ENCODE assay signal across 13 cellular contexts in the genomic region with DNA sequence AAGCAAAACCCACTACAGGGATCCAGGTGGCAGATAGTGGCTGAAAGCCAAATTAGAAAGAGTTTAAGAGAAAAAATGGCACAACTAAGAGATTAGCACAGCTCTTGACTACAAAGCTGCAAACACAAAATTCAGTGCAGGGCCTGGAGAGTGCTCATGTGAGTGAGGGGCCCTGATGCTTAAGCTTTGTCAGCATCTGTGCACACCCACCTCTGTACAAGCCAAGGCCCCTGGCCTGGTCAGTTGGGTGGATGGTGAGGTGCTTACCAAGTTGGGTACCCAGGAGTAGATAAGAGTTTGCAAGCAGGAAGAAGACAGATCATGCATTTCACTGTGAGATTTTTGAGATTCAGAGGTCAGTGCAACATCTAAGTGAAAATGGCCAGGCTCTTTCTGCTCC.
DNase-seq lines count a peak whose midpoint lies in the region; ATAC-seq, FAIRE-seq and TF ChIP-seq lines count a peak whose summit lies in the region.
"Had no signal": no experiment of that assay in that cellular context is flagged by ENCODE, and none has a peak within 500 bp of the region (broad histone marks: within the 10 kb centered on the region; RNA-seq: fewer than 3 reads in every experiment).

No MANE protein-coding gene starts in this region.

- peaks cover 28 to 38% (median 32%) of the 10 kb centered on the region in 4 donors for H3K4me1 Mint-ChIP-seq in CD4-positive, alpha-beta memory T cell

- H2AFZ ChIP-seq in GM12878 (ENCODE audit: control insufficient read depth, low read depth, low read length) (no peak overlapping the region; the same call in 1 of the 2 replicates), SK-N-SH (ENCODE audit: low read depth) (no peak overlapping the region)

- intact Hi-C loops in CD4-positive, alpha-beta memory T cell (cut with micrococcal nuclease), result no loop called here
- intact Hi-C loops in GM12878 (cut with micrococcal nuclease; ENCODE audit: unreplicated experiment), result loop anchor here (1.0 to 2.0 kb wide), 2 partner anchors 16 to 31 kb away; no protein-coding TSS in a partner anchor

- ATAC-seq in GM18502 (IDR thresholded peaks at IDR 0.05; ENCODE audit: poor library complexity, unreplicated experiment), result peak; percentile 13
- ATAC-seq in HG03196 (IDR thresholded peaks at IDR 0.05; ENCODE audit: unreplicated experiment), result peak; percentile 20
- peak; percentile 11 for ATAC-seq in GM12878

- H3F3A ChIP-seq in SK-N-SH (replicated peaks; ENCODE audit: insufficient read depth), result no peaks in the 10 kb centered on the region

- H3K9me2 ChIP-seq in SK-N-SH, result no peaks in the 10 kb centered on the region

- H3K9me3 ChIP-seq in CD4-positive, alpha-beta memory T cell (ENCODE audit: control insufficient read depth in 1 of 2, low read length in 2 of 2), result no peaks in the 10 kb centered on the region
- H3K9me3 ChIP-seq in GM12878 (replicated peaks; ENCODE audit: control insufficient read depth, insufficient read depth, low read length) (no peaks in the 10 kb centered on the region; the same call in 2 of the 3 replicates), SK-N-SH (no peaks in the 10 kb centered on the region)

- no peak for FAIRE-seq in GM12878 (lab: Jason Lieb, UNC)
- FAIRE-seq: D721Med had no signal

- no peak for TF ChIP-seq POLR2A in GM12878 (IDR thresholded peaks at IDR 0.05; ENCODE audit: low read depth, low read length)

- TF ChIP-seq CTCF in GM12878 (IDR thresholded peaks at IDR 0.05 in 2 of 3, conservative IDR thresholded peaks at IDR 0.05 in 1 of 3; ENCODE audit: control insufficient read depth in 2 of 3, extremely low read depth in 1 of 3, insufficient read depth in 1 of 3, low read depth in 3 of 3, low read length in 3 of 3) (no peak), SK-N-SH (IDR thresholded peaks at IDR 0.05) (no peak)

- no peaks in the 10 kb centered on the region for H3K36me3 Mint-ChIP-seq in CD4-positive, alpha-beta memory T cell
- H3K36me3 Mint-ChIP-seq: stimulated activated naive B cell treated with anti-CD40 and anti-IgM and Interleukin-4, amounts not matched to agents 10 μg/mL and 1 μg/mL and 100 μg/mL, for 72 hours had no signal

- TF ChIP-seq EP300 in GM12878 (IDR thresholded peaks at IDR 0.05; ENCODE audit: borderline replicate concordance in 1 of 2, control insufficient read depth in 1 of 2, low read depth in 2 of 2, low read length in 2 of 2) (no peak), SK-N-SH (IDR thresholded peaks at IDR 0.05; ENCODE audit: borderline replicate concordance in 1 of 2, low read depth in 1 of 2, low read length in 1 of 2) (no peak)

- H3K27ac Mint-ChIP-seq in CD4-positive, alpha-beta memory T cell, result peak overlapping the region; percentile 26 to 89 (median 65)
- H3K27ac Mint-ChIP-seq: stimulated activated naive B cell treated with anti-CD40 and anti-IgM and Interleukin-4, amounts not matched to agents 10 μg/mL and 1 μg/mL and 100 μg/mL, for 72 hours had no signal

- peak in 2 of 5 donors; percentile 0 to 4 for DNase-seq in CD4-positive, alpha-beta memory T cell
- DNase-seq in GM12878 (ENCODE audit: low read depth, low spot score), result no peak
- DNase-seq in NCI-H1048 (lab: John Stamatoyannopoulos, UW), result no peak
- DNase-seq in effector CD8-positive, alpha-beta T cell (lab: John Stamatoyannopoulos, UW), result no peak
- no peak for DNase-seq in NCI-H748 treated with DMSO at 0.1 percent for 48 hours (lab: John Stamatoyannopoulos, UW)
- no peak for DNase-seq in SK-N-SH
- DNase-seq: activated CD4-positive, alpha-beta T cell treated with anti-CD3 and anti-CD28 coated beads for 1 hour; IMR-90; NCI-H226; stimulated activated naive B cell treated with anti-CD40 and anti-IgM and Interleukin-4, amounts not matched to agents 10 μg/mL and 1 μg/mL and 100 μg/mL, for 72 hours had no signal

- H3K9ac ChIP-seq in GM12878 (ENCODE audit: control insufficient read depth, insufficient read depth, low read length) (no peak overlapping the region), SK-N-SH (no peak overlapping the region)

- H3K9me3 Mint-ChIP-seq in CD4-positive, alpha-beta memory T cell, result no peaks in the 10 kb centered on the region

- CTCF ChIA-PET in CD4-positive, alpha-beta memory T cell (lab: Charles Lee; ENCODE audit: partially characterized antibody), result no interaction called here
- CTCF ChIA-PET in GM12878 (lab: Yijun Ruan, JAX) (interaction anchor here (0.7 to 10.9 kb wide), 6 partner anchors 9 to 406 kb away, joined by 3 to 100 read pairs (median 5); partner anchors contain the start of gene ATP1B1), SK-N-SH (lab: Yijun Ruan, JAX) (no interaction called here)

- H3K4me3 Mint-ChIP-seq in CD4-positive, alpha-beta memory T cell, result peak overlapping the region in 6 of 8 donors; percentile 32 to 82 (median 74)

- H3K4me3 ChIP-seq in CD4-positive, alpha-beta memory T cell (ENCODE audit: low read length in 2 of 2), result no peak overlapping the region
- H3K4me3 ChIP-seq in GM12878, result no peak overlapping the region
- no peak overlapping the region for H3K4me3 ChIP-seq in SK-N-SH (ENCODE audit: low read depth in 2 of 2, low read length in 1 of 2)

- no peaks in the 10 kb centered on the region for H3K36me3 ChIP-seq in CD4-positive, alpha-beta memory T cell (ENCODE audit: insufficient read depth, low read length)
- H3K36me3 ChIP-seq in GM12878 (ENCODE audit: control insufficient read depth in 2 of 2, insufficient read depth in 2 of 2, low read length in 1 of 2) (no peaks in the 10 kb centered on the region), SK-N-SH (replicated peaks in 1 of 2; ENCODE audit: control insufficient read depth in 1 of 2, insufficient read depth in 2 of 2, low read length in 1 of 2) (no peaks in the 10 kb centered on the region)

- RAD21 ChIA-PET in GM12878 (lab: Charles Lee; ENCODE audit: unreplicated experiment), result interaction anchor here (1.2 to 11.2 kb wide), 8 partner anchors 13 to 406 kb away, joined by 3 to 135 read pairs (median 48); partner anchors contain the start of gene ATP1B1

- SMC1A ChIA-PET in GM12878 (lab: Charles Lee; ENCODE audit: uncharacterized antibody, unreplicated experiment), result interaction anchor here (0.6 to 13.3 kb wide), 8 partner anchors 12 to 66 kb away, joined by 3 to 343 read pairs (median 18); partner anchors contain the start of gene ATP1B1

- TF ChIP-seq RAD21 in GM12878 (IDR thresholded peaks at IDR 0.05; ENCODE audit: insufficient read depth, low read depth, low read length), result no peak
- TF ChIP-seq RAD21 in SK-N-SH (IDR thresholded peaks at IDR 0.05; ENCODE audit: low read length), result no peak

- no peaks in the 10 kb centered on the region for H3K27me3 ChIP-seq in CD4-positive, alpha-beta memory T cell (ENCODE audit: insufficient read depth, low read length)
- H3K27me3 ChIP-seq in GM12878 (replicated peaks in 1 of 2; ENCODE audit: control insufficient read depth in 2 of 2, insufficient read depth in 2 of 2, low read length in 1 of 2) (no peaks in the 10 kb centered on the region), SK-N-SH (ENCODE audit: insufficient read depth) (no peaks in the 10 kb centered on the region)

- no TSS peak for BruUV-seq in GM12878 (replicated peaks; lab: Mats Ljungman, UMichigan)

- in situ Hi-C loops in GM12878 (cut with MboI), result no loop called here

- POLR2A ChIA-PET in CD4-positive, alpha-beta memory T cell (lab: Charles Lee; ENCODE audit: partially characterized antibody), result no interaction called here
- POLR2A ChIA-PET in GM12878 (lab: Charles Lee) (interaction anchor here (3.3 to 8.1 kb wide), 3 partner anchors 14 to 65 kb away, joined by 24 to 69 read pairs (median 52); partner anchors contain the start of gene ATP1B1), SK-N-SH (lab: Yijun Ruan, JAX) (no interaction called here)

- no peak overlapping the region for H3K27ac ChIP-seq in CD4-positive, alpha-beta memory T cell (ENCODE audit: low read depth, low read length)
- H3K27ac ChIP-seq in GM12878 (ENCODE audit: control insufficient read depth, insufficient read depth) (peak overlapping the region; percentile 45), SK-N-SH (ENCODE audit: low read depth in 2 of 2, low read length in 1 of 2) (no peak overlapping the region)

- no peaks in the 10 kb centered on the region for H3K27me3 Mint-ChIP-seq in CD4-positive, alpha-beta memory T cell

- H3K4me2 ChIP-seq in GM12878 (ENCODE audit: control insufficient read depth, insufficient read depth), result peak overlapping the region; percentile 10; the same call in 1 of the 2 replicates
- no peak overlapping the region for H3K4me2 ChIP-seq in SK-N-SH

- H4K20me1 ChIP-seq in GM12878 (ENCODE audit: control insufficient read depth, insufficient read depth), result no peaks in the 10 kb centered on the region
- no peaks in the 10 kb centered on the region for H4K20me1 ChIP-seq in SK-N-SH (ENCODE audit: insufficient read depth)

- peaks cover 24% of the 10 kb centered on the region for H3K4me1 ChIP-seq in CD4-positive, alpha-beta memory T cell (ENCODE audit: insufficient read depth, low read length)
- peaks cover 42% of the 10 kb centered on the region for H3K4me1 ChIP-seq in GM12878 (ENCODE audit: control insufficient read depth, insufficient read depth, low read length)
- H3K4me1 ChIP-seq in SK-N-SH (ENCODE audit: control insufficient read depth in 1 of 2, insufficient read depth in 2 of 2, low read depth in 1 of 2, low read length in 1 of 2), result peaks cover 0 to 7% of the 10 kb centered on the region in 2 experiments; a peak in 1 of 4 replicates

- H3K79me2 ChIP-seq in GM12878 (ENCODE audit: control insufficient read depth, insufficient read depth, low read length) (no peaks in the 10 kb centered on the region), SK-N-SH (ENCODE audit: insufficient read depth) (no peaks in the 10 kb centered on the region)

TF ChIP-seq in GM12878, 131 proteins besides CTCF, POLR2A, EP300 and RAD21 (continues in another document):
- no peak for TF ChIP-seq POLR2AphosphoS2 (IDR thresholded peaks at IDR 0.05; ENCODE audit: low read depth, low read length)
- no peak for TF ChIP-seq SIX5 (IDR thresholded peaks at IDR 0.05; ENCODE audit: low read depth, low read length, severe bottlenecking)

TF ChIP-seq in SK-N-SH, 30 proteins besides CTCF, POLR2A, EP300 and RAD21 (continues in another document):
- TF ChIP-seq FOXJ3 (CRISPR knock-in tag; IDR thresholded peaks at IDR 0.05) (no peak), IRF3 (IDR thresholded peaks at IDR 0.05; ENCODE audit: low read depth, low read length) (no peak)
